8 cellular contexts compared by ENCODE assay signal in genomic region chr14:22929848-22930364, GRCh38. TPM values are rescaled to one million over a fixed set of nuclear protein-coding genes. Genes with fewer than 3 reads are reported as not detected.
DNase-seq lines count a peak whose midpoint lies in the region; ATAC-seq lines count a peak whose summit lies in the region.

No MANE protein-coding gene starts in this region.

- no peak overlapping the region for H3K27ac Mint-ChIP-seq in T-cell

- H3K9me3 Mint-ChIP-seq in T-cell, result no peaks in the 10 kb centered on the region

- peak in 2 of 3 experiments; percentile 50 to 84 for DNase-seq in NCI-H1417 (lab: John Stamatoyannopoulos, UW)
- no peak for DNase-seq in NCI-H1417 treated with DMSO at 0.1 percent for 48 hours (lab: John Stamatoyannopoulos, UW)
- DNase-seq in T-cell, result peak in 1 of 34 experiments; percentile 9
- no peak for DNase-seq in NCI-H345 (lab: John Stamatoyannopoulos, UW)

- no peak overlapping the region for H3K4me3 Mint-ChIP-seq in T-cell

- no peaks in the 10 kb centered on the region for H3K27me3 ChIP-seq in thymus (ENCODE audit: control insufficient read depth, insufficient read depth)

- CTCF ChIA-PET in T-cell (lab: Charles Lee), result interaction anchor here (0.5 to 3.5 kb wide), 34 partner anchors 9 to 1077 kb away, joined by 3 to 50 read pairs (median 4); partner anchors contain the start of genes ACIN1 (in 1 of the 2), AJUBA (in 1 of the 2), C14orf119 (in 1 of the 2) and CDH24 (in 1 of the 2)

- POLR2A ChIA-PET in T-cell (lab: Charles Lee), result interaction anchor here (0.5 to 4.4 kb wide), 8 partner anchors 11 to 1056 kb away, joined by 3 to 48 read pairs (median 5); partner anchors contain the start of genes ACIN1 (in 1 of the 2), C14orf119 (in 1 of the 2), DAD1 (in 1 of the 2) and OXA1L (in 1 of the 2)

- H3K27ac ChIP-seq in thymus (ENCODE audit: low read depth), result peak overlapping the region; percentile 84

- peaks cover 5 to 19% (median 11%) of the 10 kb centered on the region in 3 donors for H3K4me1 Mint-ChIP-seq in T-cell

- ATAC-seq in T-cell (replicated peaks in 1 of 4) (peak; percentile 1 to 11 (median 6)), GM19395 (IDR thresholded peaks at IDR 0.05; ENCODE audit: unreplicated experiment) (no peak), HG02588 (IDR thresholded peaks at IDR 0.05; ENCODE audit: unreplicated experiment) (no peak)

- no peaks in the 10 kb centered on the region for H3K36me3 ChIP-seq in thymus (ENCODE audit: control insufficient read depth, insufficient read depth)

- WGBS in thymus, result 2% methylated on average over 6 of the region's 6 CpGs

- H3K4me1 ChIP-seq in thymus (ENCODE audit: control insufficient read depth, insufficient read depth, low read length), result peaks cover 12% of the 10 kb centered on the region

- H3K4me3 ChIP-seq in iPS-18c (ENCODE audit: insufficient read depth, low read depth, low read length), result peak overlapping the region; percentile 66
- peak overlapping the region; percentile 65 for H3K4me3 ChIP-seq in thymus (ENCODE audit: low read length)

- peaks cover 12% of the 10 kb centered on the region for H3K36me3 Mint-ChIP-seq in T-cell

- H3K9me3 ChIP-seq in iPS-18c (ENCODE audit: control insufficient read depth, insufficient read depth, low read length) (no peaks in the 10 kb centered on the region), thymus (ENCODE audit: control insufficient read depth) (no peaks in the 10 kb centered on the region)

- H3K27me3 Mint-ChIP-seq in T-cell, result no peaks in the 10 kb centered on the region

RNA-seq across cellular contexts. Expression of gene PRMT5, which starts 0.7 kb away (rescaled TPM):
- 10 to 100 TPM; 17.7 to 45.3 (median 37.5) TPM for total RNA-seq in T-cell
- 31.8 TPM for polyA plus RNA-seq in thymus

RNA-seq across cellular contexts. Expression of gene RBM23, which starts 11.0 kb away (rescaled TPM):
- total RNA-seq in T-cell, result 100 to 1,000 TPM in 1 of 5 donors, 10 to 100 TPM in 4; 88.7 to 102 (median 94.7) TPM
- polyA plus RNA-seq in thymus, result 41.8 TPM

RNA-seq across cellular contexts. Expression of gene HAUS4, which starts 27.0 kb away (rescaled TPM):
- 10 to 100 TPM; 19.2 to 37.1 (median 23.8) TPM for total RNA-seq in T-cell
- 30.5 TPM for polyA plus RNA-seq in thymus

RNA-seq across cellular contexts. Expression of gene REM2, which starts 46.9 kb away (rescaled TPM):
- total RNA-seq in T-cell, result 10 to 100 TPM in 1 of 5 donors, 1 to 10 TPM in 4; 4.1 to 10.6 (median 6.2) TPM
- polyA plus RNA-seq in thymus, result 3.2 TPM

RNA-seq across cellular contexts. Expression of gene AJUBA, which starts 52.4 kb away (rescaled TPM):
- total RNA-seq in T-cell, result 1 to 10 TPM; 1.8 to 3.1 (median 2.4) TPM
- 22.4 TPM for polyA plus RNA-seq in thymus

Comparison
In these comparisons a context has a peak if more than half of its experiments do, and no peak if none do; other contexts are left out.
1. DNase-seq: peak in NCI-H1417 (2 of 3); none in NCI-H1417 treated with DMSO at 0.1 percent for 48 hours (single experiment) and NCI-H345 (single experiment).
2. ATAC-seq: peak in T-cell (4 of 4); none in GM19395 (single experiment) and HG02588 (single experiment).